11 cellular contexts compared by ENCODE assay signal in the genomic region with DNA sequence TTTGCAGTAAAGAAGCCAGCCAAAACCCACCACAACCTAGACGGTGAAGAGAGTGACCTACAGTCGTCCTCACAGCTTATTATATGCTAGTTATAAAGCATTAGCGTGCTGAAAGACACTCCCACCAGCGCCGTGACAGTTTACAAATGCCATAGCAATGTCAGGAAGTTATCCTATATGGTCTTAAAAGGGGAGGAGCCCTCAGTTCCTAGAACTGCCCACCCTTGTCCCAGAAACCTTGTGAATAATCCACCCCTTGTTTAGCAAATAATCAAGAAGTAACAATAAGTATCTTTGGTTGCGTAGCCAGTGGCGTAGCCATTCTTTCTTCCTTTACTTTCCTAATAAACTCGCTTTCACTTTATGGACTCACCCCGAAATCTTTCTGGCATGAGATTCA.
DNase-seq lines count a peak whose midpoint lies in the region; ATAC-seq and TF ChIP-seq lines count a peak whose summit lies in the region.
"Had no signal": no experiment of that assay in that cellular context is flagged by ENCODE, and none has a peak within 500 bp of the region (broad histone marks: within the 10 kb centered on the region; RNA-seq: fewer than 3 reads in every experiment).

No MANE protein-coding gene starts in this region.

- no peaks in the 10 kb centered on the region for H3K36me3 Mint-ChIP-seq in activated naive CD8-positive, alpha-beta T cell treated with anti-CD3 and anti-CD28 coated beads, Interleukin-2, amount 10 ng/mL, durations not matched to agents 7 days and 5 days
- no peaks in the 10 kb centered on the region for H3K36me3 Mint-ChIP-seq in memory B cell
- H3K36me3 Mint-ChIP-seq: activated naive CD4-positive, alpha-beta T cell treated with anti-CD3 and anti-CD28 coated beads, Interleukin-2, amount 50 U/mL, for 24 hours had no signal

- no peaks in the 10 kb centered on the region for H3K9me3 Mint-ChIP-seq in activated naive CD8-positive, alpha-beta T cell treated with anti-CD3 and anti-CD28 coated beads, Interleukin-2, amount 10 ng/mL, durations not matched to agents 7 days and 5 days
- no peaks in the 10 kb centered on the region for H3K9me3 Mint-ChIP-seq in memory B cell
- H3K9me3 Mint-ChIP-seq: activated naive CD4-positive, alpha-beta T cell treated with anti-CD3 and anti-CD28 coated beads, Interleukin-2, amount 50 U/mL, for 24 hours had no signal

- H3K27ac ChIP-seq in right cardiac atrium (ENCODE audit: low read length) (no peak overlapping the region), vagina (no peak overlapping the region)

- H3K4me3 ChIP-seq in right cardiac atrium (ENCODE audit: low read length): peak overlapping the region; percentile 36
- peak overlapping the region; percentile 11 to 37 for H3K4me3 ChIP-seq in vagina

- no peak for TF ChIP-seq POLR2A in vagina (IDR thresholded peaks at IDR 0.05)

- no peaks in the 10 kb centered on the region for H3K27me3 Mint-ChIP-seq in activated naive CD8-positive, alpha-beta T cell treated with anti-CD3 and anti-CD28 coated beads, Interleukin-2, amount 10 ng/mL, durations not matched to agents 7 days and 5 days
- H3K27me3 Mint-ChIP-seq in memory B cell: peaks cover 3% of the 10 kb centered on the region

- H3K4me3 Mint-ChIP-seq in activated naive CD8-positive, alpha-beta T cell treated with anti-CD3 and anti-CD28 coated beads, Interleukin-2, amount 10 ng/mL, durations not matched to agents 7 days and 5 days: peak overlapping the region; percentile 82
- H3K4me3 Mint-ChIP-seq in memory B cell: peak overlapping the region; percentile 35
- H3K4me3 Mint-ChIP-seq: activated naive CD4-positive, alpha-beta T cell treated with anti-CD3 and anti-CD28 coated beads, Interleukin-2, amount 50 U/mL, for 24 hours had no signal

- H3K9me3 ChIP-seq in right cardiac atrium (ENCODE audit: control insufficient read depth, low read length) (no peaks in the 10 kb centered on the region), vagina (no peaks in the 10 kb centered on the region)

- H3K27ac Mint-ChIP-seq in activated naive CD8-positive, alpha-beta T cell treated with anti-CD3 and anti-CD28 coated beads, Interleukin-2, amount 10 ng/mL, durations not matched to agents 7 days and 5 days: no peak overlapping the region
- H3K27ac Mint-ChIP-seq in memory B cell: no peak overlapping the region
- H3K27ac Mint-ChIP-seq: activated naive CD4-positive, alpha-beta T cell treated with anti-CD3 and anti-CD28 coated beads, Interleukin-2, amount 50 U/mL, for 24 hours had no signal

- WGBS in right cardiac atrium: 32% methylated on average over 9 of the region's 9 CpGs

- no peaks in the 10 kb centered on the region for H3K36me3 ChIP-seq in vagina

- intact Hi-C loops in right cardiac atrium (cut with DNase I): no loop called here
- intact Hi-C loops in Right ventricle myocardium inferior (cut with DNase I): no loop called here
- intact Hi-C loops in vagina (cut with DNase I): no loop called here

- H3K4me1 ChIP-seq in right cardiac atrium (ENCODE audit: control insufficient read depth, insufficient read depth, low read length): no peaks in the 10 kb centered on the region
- H3K4me1 ChIP-seq in vagina: no peaks in the 10 kb centered on the region

- DNase-seq in right cardiac atrium: no peak
- no peak for DNase-seq in Right ventricle myocardium inferior (ENCODE audit: missing footprints)
- DNase-seq in activated naive CD8-positive, alpha-beta T cell treated with anti-CD3 and anti-CD28 coated beads, Interleukin-2, amount 10 ng/mL, durations not matched to agents 7 days and 5 days: no peak
- DNase-seq in memory B cell (ENCODE audit: low spot score in 2 of 2): no peak
- no peak for DNase-seq in vagina (ENCODE audit: extremely low spot score in 2 of 2)
- DNase-seq: Kasumi-1, NCI-H524 treated with DMSO at 0.1 percent for 48 hours had no signal

- TF ChIP-seq CTCF in vagina (IDR thresholded peaks at IDR 0.05): no peak

- no peak for ATAC-seq in right cardiac atrium
- ATAC-seq in Right ventricle myocardium inferior: no peak
- no peak for ATAC-seq in activated naive CD8-positive, alpha-beta T cell treated with anti-CD3 and anti-CD28 coated beads, Interleukin-2, amount 10 ng/mL, durations not matched to agents 7 days and 5 days (ENCODE audit: low read depth)
- ATAC-seq in memory B cell (ENCODE audit: low read depth): no peak
- no peak for ATAC-seq in GM21381 (IDR thresholded peaks at IDR 0.05; ENCODE audit: unreplicated experiment)
- no peak for ATAC-seq in GM18517 (IDR thresholded peaks at IDR 0.05; ENCODE audit: unreplicated experiment)
- ATAC-seq in GM18867 (IDR thresholded peaks at IDR 0.05; ENCODE audit: unreplicated experiment): no peak

- no peaks in the 10 kb centered on the region for H3K27me3 ChIP-seq in right cardiac atrium (ENCODE audit: control insufficient read depth, insufficient read depth)
- no peaks in the 10 kb centered on the region for H3K27me3 ChIP-seq in vagina

- POLR2A ChIA-PET in activated naive CD8-positive, alpha-beta T cell treated with anti-CD3 and anti-CD28 coated beads, Interleukin-2, amount 10 ng/mL, durations not matched to agents 7 days and 5 days (lab: Charles Lee): no interaction called here

- H3K4me1 Mint-ChIP-seq in activated naive CD8-positive, alpha-beta T cell treated with anti-CD3 and anti-CD28 coated beads, Interleukin-2, amount 10 ng/mL, durations not matched to agents 7 days and 5 days: peaks cover 2% of the 10 kb centered on the region
- no peaks in the 10 kb centered on the region for H3K4me1 Mint-ChIP-seq in memory B cell
- H3K4me1 Mint-ChIP-seq: activated naive CD4-positive, alpha-beta T cell treated with anti-CD3 and anti-CD28 coated beads, Interleukin-2, amount 50 U/mL, for 24 hours had no signal
